Comparison of ENCODE assay signal across 1 cellular context in genomic region chr14:35123388-35123703, GRCh38.
TF ChIP-seq lines count a peak whose summit lies in the region.

No MANE protein-coding gene starts in this region.

TF ChIP-seq in GM12878, 131 proteins besides CTCF, POLR2A, EP300 and RAD21:
- TF ChIP-seq FOS (IDR thresholded peaks at IDR 0.05; ENCODE audit: borderline replicate concordance, extremely low read depth, insufficient read length) (no peak), ZNF384 (IDR thresholded peaks at IDR 0.05; ENCODE audit: borderline replicate concordance, low read depth, low read length) (no peak), MTA2 (IDR thresholded peaks at IDR 0.05; ENCODE audit: low read depth) (no peak), KAT2A (conservative IDR thresholded peaks at IDR 0.05; ENCODE audit: control insufficient read depth, low read depth, low read length) (no peak), NR2F1 (conservative IDR thresholded peaks at IDR 0.05) (no peak), HDAC2 (IDR thresholded peaks at IDR 0.05) (no peak), ATF2 (IDR thresholded peaks at IDR 0.05; ENCODE audit: low read length) (no peak), NR2C1 (IDR thresholded peaks at IDR 0.05) (no peak), EZH2 (IDR thresholded peaks at IDR 0.05; ENCODE audit: borderline replicate concordance, control insufficient read depth, low read depth, low read length) (no peak), STAT3 (IDR thresholded peaks at IDR 0.05; ENCODE audit: low read depth, low read length) (no peak), BACH1 (IDR thresholded peaks at IDR 0.05; ENCODE audit: borderline replicate concordance) (no peak), BCL11A (IDR thresholded peaks at IDR 0.05; ENCODE audit: low read depth, low read length) (no peak), SMAD5 (IDR thresholded peaks at IDR 0.05; ENCODE audit: low read depth) (no peak), PAX8 (IDR thresholded peaks at IDR 0.05) (no peak), NFYA (IDR thresholded peaks at IDR 0.05; ENCODE audit: borderline replicate concordance, low read depth, low read length) (no peak), MAX (IDR thresholded peaks at IDR 0.05; ENCODE audit: low read depth, low read length) (no peak), E2F4 (IDR thresholded peaks at IDR 0.05; ENCODE audit: low read depth, low read length) (no peak), NFIC (IDR thresholded peaks at IDR 0.05; ENCODE audit: low read depth, low read length) (no peak), CREB1 (IDR thresholded peaks at IDR 0.05; ENCODE audit: low read depth) (no peak), RFX5 (IDR thresholded peaks at IDR 0.05; ENCODE audit: low read depth, low read length) (no peak)
TF ChIP-seq in GM12878: peak in this region for 0.
